12 cellular contexts compared by ENCODE assay signal in the genomic region with DNA sequence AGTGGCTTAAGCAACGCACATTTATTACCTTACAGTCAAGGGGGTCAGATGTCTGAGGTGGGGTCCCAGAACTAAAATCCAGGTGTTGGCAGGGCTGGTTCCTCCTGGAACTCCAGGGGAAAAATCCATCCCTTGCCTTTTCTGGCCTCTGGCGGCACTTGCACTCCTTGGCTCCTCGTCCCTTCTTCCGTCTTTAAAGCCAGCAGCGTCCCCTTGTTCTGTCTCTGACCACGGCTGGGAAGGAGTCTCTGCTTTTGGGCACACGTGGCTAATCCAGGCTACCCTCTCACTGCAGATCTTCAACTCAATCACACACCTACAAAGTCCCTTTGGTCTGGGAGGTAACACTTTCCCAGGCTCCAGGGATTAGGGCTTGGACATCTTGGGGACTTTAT.
DNase-seq lines count a peak whose midpoint lies in the region; ATAC-seq and TF ChIP-seq lines count a peak whose summit lies in the region.
"Had no signal": no experiment of that assay in that cellular context is flagged by ENCODE, and none has a peak within 500 bp of the region (broad histone marks: within the 10 kb centered on the region; RNA-seq: fewer than 3 reads in every experiment).

No MANE protein-coding gene starts in this region.

- CTCF ChIA-PET in CD4-positive, alpha-beta memory T cell (lab: Charles Lee; ENCODE audit: partially characterized antibody), result interaction anchor here (1.0 to 1.1 kb wide), 2 partner anchors 44 to 67 kb away, joined by 3 to 5 read pairs; no protein-coding TSS in a partner anchor

- no peak overlapping the region; the same call in 1 of the 2 replicates for H3K14ac ChIP-seq in H9 (ENCODE audit: insufficient read depth, low read length)

- H3T11ph ChIP-seq in H9 (ENCODE audit: low read length), result no peak overlapping the region

- H2BK15ac ChIP-seq in H9 (ENCODE audit: low read depth, low read length), result no peak overlapping the region

- H3K36me3 Mint-ChIP-seq in CD4-positive, alpha-beta memory T cell, result peaks cover 0 to 4% of the 10 kb centered on the region in 2 donors
- no peaks in the 10 kb centered on the region for H3K36me3 Mint-ChIP-seq in H9 (ENCODE audit: insufficient read depth in 1 of 3, low read depth in 3 of 3)

- H3K4me1 ChIP-seq in CD4-positive, alpha-beta memory T cell (ENCODE audit: insufficient read depth, low read length), result peaks cover 62% of the 10 kb centered on the region
- peaks cover 33 to 97% (median 90%) of the 10 kb centered on the region in 6 donors for H3K4me1 ChIP-seq in spleen
- H3K4me1 ChIP-seq in H9 (ENCODE audit: insufficient read depth, low read length), result no peaks in the 10 kb centered on the region

- no peak overlapping the region for H4K5ac ChIP-seq in H9 (ENCODE audit: insufficient read length, low read depth, low read length)

- intact Hi-C loops in CD4-positive, alpha-beta memory T cell (cut with micrococcal nuclease), result no loop called here
- intact Hi-C loops in spleen (cut with DNase I; ENCODE audit: low total_unique reads), result no loop called here

- no peak overlapping the region for H2BK12ac ChIP-seq in H9 (ENCODE audit: insufficient read length, low read depth, low read length)

- H3K79me1 ChIP-seq in H9 (ENCODE audit: insufficient read depth, low read depth, low read length, poor library complexity, severe bottlenecking), result no peaks in the 10 kb centered on the region

- H3K4me3 ChIP-seq in CD4-positive, alpha-beta memory T cell (ENCODE audit: low read length in 2 of 2), result no peak overlapping the region
- H3K4me3 ChIP-seq in spleen, result no peak overlapping the region
- H3K4me3 ChIP-seq: SJCRH30 had no signal

- no peak overlapping the region for H3K23ac ChIP-seq in H9 (ENCODE audit: insufficient read length, low read depth, low read length)

- no peak for DNase-seq in CD4-positive, alpha-beta memory T cell
- DNase-seq in left lobe of liver (ENCODE audit: low spot score), result peak; percentile 44
- DNase-seq in spleen, result no peak
- no peak for DNase-seq in RKO (ENCODE audit: low spot score)
- DNase-seq in G401 (ENCODE audit: low spot score), result no peak
- DNase-seq in ecto neural progenitor cell (ENCODE audit: low spot score), result no peak
- no peak for DNase-seq in H9
- DNase-seq: activated CD4-positive, CD25-positive, alpha-beta regulatory T cell; glutamatergic neuron; mesendoderm; SJCRH30 had no signal

- in situ Hi-C loops in G401 (cut with HindIII; ENCODE audit: low sequenced_read_pairs), result no loop called here

- H3K4me2 ChIP-seq in H9 (ENCODE audit: insufficient read depth, insufficient read length, low read length), result no peak overlapping the region

- peaks cover 10 to 61% (median 38%) of the 10 kb centered on the region in 4 donors for H3K4me1 Mint-ChIP-seq in CD4-positive, alpha-beta memory T cell
- peaks cover 0 to 7% of the 10 kb centered on the region in 2 experiments; a peak in 2 of 4 replicates for H3K4me1 Mint-ChIP-seq in H9

- H3K56ac ChIP-seq in H9 (ENCODE audit: insufficient read length, low read depth, low read length), result no peak overlapping the region

- H3K18ac ChIP-seq in H9 (ENCODE audit: insufficient read length, low read depth, low read length), result no peak overlapping the region

- H3K9ac ChIP-seq in H9 (ENCODE audit: extremely low read depth, insufficient read length, low read length), result no peak overlapping the region

- H3K9me3 Mint-ChIP-seq in CD4-positive, alpha-beta memory T cell, result no peaks in the 10 kb centered on the region
- no peaks in the 10 kb centered on the region for H3K9me3 Mint-ChIP-seq in H9

- TF ChIP-seq CTCF in spleen (IDR thresholded peaks at IDR 0.05 in 8 of 11, conservative IDR thresholded peaks at IDR 0.05 in 3 of 11) (no peak), H9 (conservative IDR thresholded peaks at IDR 0.05) (no peak)

- peak overlapping the region in 2 of 8 donors; percentile 20 to 39 for H3K4me3 Mint-ChIP-seq in CD4-positive, alpha-beta memory T cell
- H3K4me3 Mint-ChIP-seq in H9, result no peak overlapping the region; a peak in 1 of 5 replicates

- no peak for TF ChIP-seq POLR2A in spleen (IDR thresholded peaks at IDR 0.05)

- no peak overlapping the region for H2AFZ ChIP-seq in H9 (ENCODE audit: low read length)

- H3K79me2 ChIP-seq in H9 (ENCODE audit: insufficient read depth, low read length), result no peaks in the 10 kb centered on the region

- H3K27me3 ChIP-seq in CD4-positive, alpha-beta memory T cell (ENCODE audit: insufficient read depth, low read length), result no peaks in the 10 kb centered on the region
- no peaks in the 10 kb centered on the region for H3K27me3 ChIP-seq in spleen (replicated peaks in 1 of 7)
- H3K27me3 ChIP-seq in H9 (ENCODE audit: insufficient read depth, low read length), result peaks cover 2% of the 10 kb centered on the region; the same call in 1 of the 2 replicates
- H3K27me3 ChIP-seq: SJCRH30 had no signal

- ATAC-seq in left lobe of liver, result no peak

- no peaks in the 10 kb centered on the region for H4K20me1 ChIP-seq in H9 (ENCODE audit: control insufficient read depth, insufficient read depth, insufficient read length)

- peak overlapping the region; percentile 82 for H3K27ac ChIP-seq in CD4-positive, alpha-beta memory T cell (ENCODE audit: low read depth, low read length)
- H3K27ac ChIP-seq in angular gyrus (ENCODE audit: low read depth, low read length) (peak overlapping the region; percentile 99), spleen (peak overlapping the region; percentile 97 to 99 (median 98)), H9 (ENCODE audit: insufficient read length, low read depth, low read length) (no peak overlapping the region)
- H3K27ac ChIP-seq: SJCRH30 had no signal

- no peak overlapping the region for H3K4ac ChIP-seq in H9 (ENCODE audit: low read depth, low read length)

- H3K27me3 Mint-ChIP-seq in CD4-positive, alpha-beta memory T cell, result no peaks in the 10 kb centered on the region
- peaks cover 26% of the 10 kb centered on the region for H3K27me3 Mint-ChIP-seq in H9 (ENCODE audit: low read depth)

- H3K27ac Mint-ChIP-seq in CD4-positive, alpha-beta memory T cell, result peak overlapping the region in 6 of 7 donors; percentile 56 to 99 (median 87)
- no peak overlapping the region; a peak in 2 of 7 replicates for H3K27ac Mint-ChIP-seq in H9

- peaks cover under 1% of the 10 kb centered on the region for H3K23me2 ChIP-seq in H9 (ENCODE audit: insufficient read length, low read depth, low read length, poor library complexity, severe bottlenecking)

- H2BK5ac ChIP-seq in H9 (ENCODE audit: insufficient read length, low read length), result no peak overlapping the region

- H4K91ac ChIP-seq in H9 (ENCODE audit: insufficient read length, low read depth, low read length), result no peak overlapping the region

- no peak overlapping the region for H2BK120ac ChIP-seq in H9 (ENCODE audit: low read depth, low read length, poor library complexity, severe bottlenecking)

- H2BK20ac ChIP-seq in H9 (ENCODE audit: low read depth, low read length, poor library complexity, severe bottlenecking), result no peak overlapping the region

- no peak overlapping the region for H2AK5ac ChIP-seq in H9 (ENCODE audit: insufficient read length, low read length)

- no peak overlapping the region for H4K8ac ChIP-seq in H9 (replicated peaks; ENCODE audit: insufficient read length, low read depth, low read length)

- POLR2A ChIA-PET in CD4-positive, alpha-beta memory T cell (lab: Charles Lee; ENCODE audit: partially characterized antibody), result interaction anchor here (1.6 to 6.8 kb wide), 2 partner anchors 14 to 20 kb away, joined by 6 to 123 read pairs; no protein-coding TSS in a partner anchor

- no peaks in the 10 kb centered on the region for H3K36me3 ChIP-seq in CD4-positive, alpha-beta memory T cell (ENCODE audit: insufficient read depth, low read length)
- no peaks in the 10 kb centered on the region for H3K36me3 ChIP-seq in spleen
- H3K36me3 ChIP-seq: SJCRH30 had no signal

- H3K9me3 ChIP-seq in CD4-positive, alpha-beta memory T cell (ENCODE audit: control insufficient read depth in 1 of 2, low read length in 2 of 2), result no peaks in the 10 kb centered on the region
- H3K9me3 ChIP-seq in spleen (no peaks in the 10 kb centered on the region), H9 (ENCODE audit: control insufficient read depth, low read depth, low read length) (no peaks in the 10 kb centered on the region)
- H3K9me3 ChIP-seq: SJCRH30 had no signal

- 71 to 85% (median 74%) methylated on average over 7 of the region's 7 CpGs for WGBS in spleen, 5 donors
- no CpG with 5 or more reads among the region's 7 CpGs for WGBS in H9 (ENCODE audit: extremely low coverage, insufficient read length, low lambda C conversion rate)

Comparison
In these comparisons a context has a peak if more than half of its experiments do, and no peak if none do; other contexts are left out.
1. H3K27ac Mint-ChIP-seq: peak in CD4-positive, alpha-beta memory T cell (6 of 7); none in H9 (0 of 3).